Comparison of ENCODE assay signal across 8 cellular contexts in genomic region chr2:9555338-9556120, GRCh38. TPM values are rescaled to one million over a fixed set of nuclear protein-coding genes. Genes with fewer than 3 reads are reported as not detected.
DNase-seq lines count a peak whose midpoint lies in the region; ATAC-seq and TF ChIP-seq lines count a peak whose summit lies in the region.

TSS of gene ADAM17 (minus strand) at chr2:9555830. CDS start at chr2:9555605, 225 bp downstream.

- peaks cover 31% of the 10 kb centered on the region for H3K36me3 Mint-ChIP-seq in activated T-cell treated with anti-CD3 and anti-CD28 coated beads, Interleukin-2, amount 50 U/mL, for 24 hours (ENCODE audit: low read depth)

- DNase-seq in DMS53 (lab: John Stamatoyannopoulos, UW) (peak; percentile 97), PC-9 (peak; percentile 90 to 96)
- peak; percentile 91 for DNase-seq in activated T-cell treated with anti-CD3 and anti-CD28 coated beads, Interleukin-2, amount 50 U/mL, for 24 hours
- DNase-seq in stimulated activated CD8-positive, alpha-beta memory T cell treated with anti-CD3 and anti-CD28 coated beads, Interleukin-7, amount 100 ng/mL, for 4 hours (ENCODE audit: low read depth in 2 of 2) = peak; percentile 66 to 86

- no peaks in the 10 kb centered on the region for H3K9me2 ChIP-seq in PC-9 (ENCODE audit: insufficient read depth)

- peaks cover 76% of the 10 kb centered on the region for H3K79me2 ChIP-seq in PC-9 (ENCODE audit: low read depth)

- H3K4me1 ChIP-seq in PC-9 (replicated peaks; ENCODE audit: insufficient read depth) (peaks cover 73% of the 10 kb centered on the region), esophagus (ENCODE audit: control insufficient read depth in 2 of 2, insufficient read depth in 2 of 2, low read length in 1 of 2) (peaks cover 0 to 2% of the 10 kb centered on the region in 2 donors), muscle layer of duodenum (ENCODE audit: control insufficient read depth in 1 of 2, insufficient read depth in 2 of 2, low read length in 2 of 2) (peaks cover 10 to 21% of the 10 kb centered on the region in 2 donors)

- H3K27ac ChIP-seq in PC-9 (peak within 1 kb of the TSS; percentile 96), esophagus (ENCODE audit: low read depth in 2 of 2, low read length in 1 of 2) (peak within 1 kb of the TSS; percentile 98), muscle layer of duodenum (ENCODE audit: low read length) (peak within 1 kb of the TSS; percentile 98)

- intact Hi-C loops in PC-9 (cut with micrococcal nuclease; ENCODE audit: unreplicated experiment) = loop anchor here (1.0 to 10.0 kb wide), 4 partner anchors 75 to 321 kb away; partner anchors contain the start of gene YWHAQ

- POLR2A ChIA-PET in PC-9 (lab: Charles Lee; ENCODE audit: unreplicated experiment) = interaction anchor here (0.5 to 1.5 kb wide), 12 partner anchors 9 to 411 kb away, joined by 3 to 7 read pairs (median 4); partner anchors contain the start of gene YWHAQ

- H3K27me3 Mint-ChIP-seq in activated T-cell treated with anti-CD3 and anti-CD28 coated beads, Interleukin-2, amount 50 U/mL, for 24 hours = no peaks in the 10 kb centered on the region

- ATAC-seq in GM21576 (IDR thresholded peaks at IDR 0.05; ENCODE audit: unreplicated experiment) = peak; percentile 83

- no peaks in the 10 kb centered on the region for H3K27me3 ChIP-seq in PC-9 (ENCODE audit: insufficient read depth, low read depth)
- H3K27me3 ChIP-seq in esophagus (ENCODE audit: control insufficient read depth in 1 of 2, insufficient read depth in 2 of 2, low read length in 2 of 2) = no peaks in the 10 kb centered on the region
- H3K27me3 ChIP-seq in muscle layer of duodenum (ENCODE audit: low read depth, low read length) = no peaks in the 10 kb centered on the region

- CTCF ChIA-PET in PC-9 (lab: Charles Lee) = interaction anchor here (0.6 kb wide), 1 partner anchor 78 kb away, joined by 3 read pairs; no protein-coding TSS in a partner anchor

- WGBS in esophagus, 2 donors = 0 to 1% methylated on average over 68 to 73 of the region's 73 CpGs

- H3K4me3 Mint-ChIP-seq in activated T-cell treated with anti-CD3 and anti-CD28 coated beads, Interleukin-2, amount 50 U/mL, for 24 hours = peak within 1 kb of the TSS; percentile 96

- H2AFZ ChIP-seq in PC-9 = peak within 1 kb of the TSS; percentile 69

- TF ChIP-seq EP300 in Ishikawa (IDR thresholded peaks at IDR 0.05; ENCODE audit: borderline replicate concordance) = no peak

- peak within 1 kb of the TSS; percentile 98 for H3K4me2 ChIP-seq in PC-9

- H3K9me3 Mint-ChIP-seq in activated T-cell treated with anti-CD3 and anti-CD28 coated beads, Interleukin-2, amount 50 U/mL, for 24 hours = no peaks in the 10 kb centered on the region

- peak within 1 kb of the TSS; percentile 83 for H3K4me3 ChIP-seq in PC-9
- H3K4me3 ChIP-seq in esophagus (ENCODE audit: low read depth in 1 of 2, low read length in 2 of 2) = peak within 1 kb of the TSS; percentile 90 to 96
- peak within 1 kb of the TSS; percentile 84 to 90 for H3K4me3 ChIP-seq in muscle layer of duodenum (ENCODE audit: low read depth in 1 of 2, low read length in 2 of 2)

- peak within 1 kb of the TSS; percentile 98 for H3K27ac Mint-ChIP-seq in activated T-cell treated with anti-CD3 and anti-CD28 coated beads, Interleukin-2, amount 50 U/mL, for 24 hours

- H4K20me1 ChIP-seq in PC-9 (ENCODE audit: insufficient read depth) = no peaks in the 10 kb centered on the region

- no TSS peak for BruUV-seq in PC-9 (replicated peaks; lab: Mats Ljungman, UMichigan)

- H3K36me3 ChIP-seq in PC-9 (ENCODE audit: low read depth) = no peaks in the 10 kb centered on the region
- H3K36me3 ChIP-seq in esophagus (ENCODE audit: control insufficient read depth in 2 of 2, insufficient read depth in 2 of 2, low read length in 1 of 2) = no peaks in the 10 kb centered on the region
- H3K36me3 ChIP-seq in muscle layer of duodenum (ENCODE audit: control insufficient read depth in 1 of 2, insufficient read depth in 2 of 2, low read length in 2 of 2) = peaks cover 0 to 11% of the 10 kb centered on the region in 2 donors

- peak; percentile 35; the same call in 1 of the 2 replicates for TF ChIP-seq CTCF in PC-9 (conservative IDR thresholded peaks at IDR 0.05)

- H3F3A ChIP-seq in PC-9 (ENCODE audit: insufficient read depth, low read depth) = peaks cover 58% of the 10 kb centered on the region

- peaks cover 57% of the 10 kb centered on the region for H3K4me1 Mint-ChIP-seq in activated T-cell treated with anti-CD3 and anti-CD28 coated beads, Interleukin-2, amount 50 U/mL, for 24 hours (ENCODE audit: low read depth)

- H3K9me3 ChIP-seq in PC-9 (ENCODE audit: insufficient read depth, low read depth) = no peaks in the 10 kb centered on the region
- no peaks in the 10 kb centered on the region for H3K9me3 ChIP-seq in esophagus (ENCODE audit: control insufficient read depth in 2 of 2, insufficient read depth in 1 of 2, low read depth in 1 of 2, low read length in 1 of 2)
- no peaks in the 10 kb centered on the region for H3K9me3 ChIP-seq in muscle layer of duodenum (ENCODE audit: control insufficient read depth in 1 of 2, low read length in 2 of 2)

- TF ChIP-seq RAD21 in Ishikawa (IDR thresholded peaks at IDR 0.05; ENCODE audit: low read depth) = no peak

TF ChIP-seq in Ishikawa, 13 proteins besides CTCF, POLR2A, EP300 and RAD21:
- TF ChIP-seq EGR1 (IDR thresholded peaks at IDR 0.05) (peak; percentile 62; the same call in 1 of the 2 replicates), USF1 (IDR thresholded peaks at IDR 0.05) (0 out of 2 replicates have a peak, but pooled peaks have one; percentile 5), FOXM1 (IDR thresholded peaks at IDR 0.05; ENCODE audit: borderline replicate concordance, low read depth) (no peak), MAX (IDR thresholded peaks at IDR 0.05) (peak; percentile 82), ZBTB7A (IDR thresholded peaks at IDR 0.05; ENCODE audit: low read depth) (no peak), TEAD4 (IDR thresholded peaks at IDR 0.05) (no peak), CREB1 (IDR thresholded peaks at IDR 0.05; ENCODE audit: low read depth) (0 out of 2 replicates have a peak, but pooled peaks have one; percentile 22), NFIC (IDR thresholded peaks at IDR 0.05) (0 out of 2 replicates have a peak, but pooled peaks have one; percentile 47), REST (IDR thresholded peaks at IDR 0.05; ENCODE audit: low read depth) (no peak), CEBPB (IDR thresholded peaks at IDR 0.05) (no peak), TCF12 (IDR thresholded peaks at IDR 0.05; ENCODE audit: low read depth) (peak; percentile 58; the same call in 1 of the 2 replicates), YY1 (IDR thresholded peaks at IDR 0.05; ENCODE audit: low read depth) (peak; percentile 8; the same call in 1 of the 2 replicates), TAF1 (IDR thresholded peaks at IDR 0.05; ENCODE audit: low read depth) (peak; percentile 70)

RNA-seq across cellular contexts. Expression of gene ADAM17, which starts in this region (rescaled TPM):
- 53.5 and 65.0 TPM in 2 replicates for total RNA-seq in PC-9 (2021)
- polyA plus RNA-seq in esophagus = 1 to 10 TPM; 8.1 to 9.8 TPM

Comparison
In these comparisons a context has a peak if more than half of its experiments do, and no peak if none do; other contexts are left out.
1. Peak in every context shown above with its lines: DNase-seq, ATAC-seq, H3K4me3 ChIP-seq and H3K27ac ChIP-seq.